Comparison of ENCODE assay signal across 8 cellular contexts in the genomic region with DNA sequence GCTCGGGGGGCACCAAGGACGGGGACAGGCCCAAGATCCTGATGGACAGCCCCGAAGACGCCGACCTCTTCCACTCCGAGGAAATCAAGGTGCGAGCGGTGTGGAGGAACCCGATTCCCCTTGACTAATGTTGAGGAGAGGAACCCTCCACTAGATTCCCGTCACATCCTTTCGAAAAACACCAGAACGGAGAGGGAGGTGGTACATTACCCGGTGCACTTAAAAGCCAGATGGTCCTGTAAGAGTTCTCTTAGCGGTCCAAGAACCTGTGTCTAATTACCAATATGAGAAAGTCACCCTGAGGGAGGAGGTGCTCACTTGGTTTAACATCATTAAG. TPM values are rescaled to one million over a fixed set of nuclear protein-coding genes. Genes with fewer than 3 reads are reported as not detected.
A peak's percentile ranks its signal among the peaks of the same experiment; 100 is the strongest.
DNase-seq lines count a peak whose midpoint lies in the region; ATAC-seq and TF ChIP-seq lines count a peak whose summit lies in the region.

No MANE protein-coding gene starts in this region.

- no peak for DNase-seq in activated CD4-positive, alpha-beta T cell treated with anti-CD3 and anti-CD28 coated beads, Interleukin-2, amount 10 ng/mL, durations not matched to agents 24 days and 14 days
- no peak for DNase-seq in activated CD4-positive, alpha-beta T cell treated with anti-CD3 and anti-CD28 coated beads, Interleukin-2, amount 50 U/mL, for 1 hour
- no peak for DNase-seq in T-helper 17 cell
- DNase-seq in left ventricle myocardium inferior, result no peak
- DNase-seq in activated CD4-positive, CD25-positive, alpha-beta regulatory T cell treated with anti-CD3 and anti-CD28 coated beads, Interleukin-2, amount 50 U/mL, for 72 hours, result no peak
- no peak for DNase-seq in NCI-H748 (lab: John Stamatoyannopoulos, UW; ENCODE audit: unreplicated experiment)

- H3K27ac Mint-ChIP-seq in activated CD4-positive, alpha-beta T cell treated with anti-CD3 and anti-CD28 coated beads, Interleukin-2, amount 10 ng/mL, durations not matched to agents 24 days and 14 days, result peak overlapping the region; percentile 87
- peak overlapping the region; percentile 91 for H3K27ac Mint-ChIP-seq in T-helper 17 cell

- intact Hi-C loops in activated CD4-positive, alpha-beta T cell treated with anti-CD3 and anti-CD28 coated beads, Interleukin-2, amount 10 ng/mL, durations not matched to agents 24 days and 14 days (cut with micrococcal nuclease), result loop anchor here (5.0 kb wide), 2 partner anchors 209 to 226 kb away; a partner anchor contains a TSS
- intact Hi-C loops in left ventricle myocardium inferior (cut with micrococcal nuclease), result loop anchor here (5.0 kb wide), 1 partner anchor 114 kb away; no protein-coding TSS in a partner anchor

- H3K36me3 ChIP-seq in left ventricle myocardium inferior (peaks cover 25% of the 10 kb centered on the region), skeletal muscle tissue (ENCODE audit: control insufficient read depth in 3 of 3, insufficient read depth in 3 of 3, low read length in 3 of 3) (peaks cover 11 to 27% (median 22%) of the 10 kb centered on the region in 3 donors)

- H3K4me1 Mint-ChIP-seq in activated CD4-positive, alpha-beta T cell treated with anti-CD3 and anti-CD28 coated beads, Interleukin-2, amount 10 ng/mL, durations not matched to agents 24 days and 14 days, result peaks cover 44% of the 10 kb centered on the region
- H3K4me1 Mint-ChIP-seq in T-helper 17 cell, result peaks cover 41% of the 10 kb centered on the region

- ATAC-seq in T-helper 17 cell (peak; percentile 3), GM18868 (IDR thresholded peaks at IDR 0.05; ENCODE audit: unreplicated experiment) (no peak)

- H3K27ac ChIP-seq in left ventricle myocardium inferior (replicated peaks), result peak overlapping the region; percentile 92
- peak overlapping the region; percentile 90 for H3K27ac ChIP-seq in skeletal muscle tissue (ENCODE audit: low read depth, low read length)

- peak overlapping the region; percentile 95 to 97 (median 97) for H3K9ac ChIP-seq in skeletal muscle tissue (ENCODE audit: low read depth in 1 of 3, low read length in 3 of 3)

- no peak for TF ChIP-seq CTCF in left ventricle myocardium inferior (IDR thresholded peaks at IDR 0.05; ENCODE audit: borderline replicate concordance)

- H3K4me3 Mint-ChIP-seq in activated CD4-positive, alpha-beta T cell treated with anti-CD3 and anti-CD28 coated beads, Interleukin-2, amount 10 ng/mL, durations not matched to agents 24 days and 14 days, result peak overlapping the region; percentile 88
- peak overlapping the region; percentile 89 for H3K4me3 Mint-ChIP-seq in T-helper 17 cell

- peaks cover 39% of the 10 kb centered on the region for H3K36me3 Mint-ChIP-seq in activated CD4-positive, alpha-beta T cell treated with anti-CD3 and anti-CD28 coated beads, Interleukin-2, amount 10 ng/mL, durations not matched to agents 24 days and 14 days (ENCODE audit: low read depth)
- H3K36me3 Mint-ChIP-seq in T-helper 17 cell (ENCODE audit: low read depth), result peaks cover 4% of the 10 kb centered on the region

- no peaks in the 10 kb centered on the region for H3K27me3 Mint-ChIP-seq in activated CD4-positive, alpha-beta T cell treated with anti-CD3 and anti-CD28 coated beads, Interleukin-2, amount 10 ng/mL, durations not matched to agents 24 days and 14 days
- H3K27me3 Mint-ChIP-seq in T-helper 17 cell, result no peaks in the 10 kb centered on the region

- H3K27me3 ChIP-seq in left ventricle myocardium inferior (ENCODE audit: low read depth) (no peaks in the 10 kb centered on the region), skeletal muscle tissue (ENCODE audit: control insufficient read depth in 3 of 3, insufficient read depth in 3 of 3, low read length in 3 of 3) (no peaks in the 10 kb centered on the region)

- H3K4me3 ChIP-seq in left ventricle myocardium inferior (peak overlapping the region; percentile 86), skeletal muscle tissue (ENCODE audit: low read length in 3 of 3) (peak overlapping the region; percentile 91 to 97 (median 94))

- H3K4me1 ChIP-seq in left ventricle myocardium inferior, result peaks cover 71% of the 10 kb centered on the region
- H3K4me1 ChIP-seq in skeletal muscle tissue (ENCODE audit: control insufficient read depth in 3 of 3, insufficient read depth in 3 of 3, low read length in 3 of 3), result peaks cover 23 to 34% (median 31%) of the 10 kb centered on the region in 3 donors

- no peaks in the 10 kb centered on the region for H3K9me3 ChIP-seq in T-helper 17 cell (ENCODE audit: control insufficient read depth, low read length, poor library complexity, severe bottlenecking)
- H3K9me3 ChIP-seq in left ventricle myocardium inferior (replicated peaks), result no peaks in the 10 kb centered on the region
- H3K9me3 ChIP-seq in skeletal muscle tissue (ENCODE audit: control insufficient read depth in 3 of 3, low read length in 3 of 3), result no peaks in the 10 kb centered on the region

- no peaks in the 10 kb centered on the region for H3K9me3 Mint-ChIP-seq in activated CD4-positive, alpha-beta T cell treated with anti-CD3 and anti-CD28 coated beads, Interleukin-2, amount 10 ng/mL, durations not matched to agents 24 days and 14 days

RNA-seq across cellular contexts. Expression of a gene that starts 0.3 kb away (rescaled TPM):
- 27.5 and 33.3 TPM in 2 replicates for total RNA-seq in activated CD4-positive, alpha-beta T cell treated with anti-CD3 and anti-CD28 coated beads, Interleukin-2, amount 10 ng/mL, durations not matched to agents 24 days and 14 days
- total RNA-seq in T-helper 17 cell (10 to 100 TPM; 20.4 to 28.2 TPM), left ventricle myocardium inferior (9.2 TPM), skeletal muscle tissue (12.5 TPM)
